7 cellular contexts compared by ENCODE assay signal in genomic region chr15:41543521-41543870, GRCh38. TPM values are rescaled to one million over a fixed set of nuclear protein-coding genes. Genes with fewer than 3 reads are reported as not detected.
DNase-seq lines count a peak whose midpoint lies in the region; ATAC-seq and TF ChIP-seq lines count a peak whose summit lies in the region.

No MANE protein-coding gene starts in this region.

- H3K4me1 ChIP-seq in iPS-18a (ENCODE audit: control insufficient read depth, low read depth, low read length) (no peaks in the 10 kb centered on the region), stomach (peaks cover 10 to 23% (median 17%) of the 10 kb centered on the region in 4 donors)

- H3K4me3 ChIP-seq in HL-60 (replicated peaks; ENCODE audit: insufficient read depth, low read length): peak overlapping the region; percentile 99
- peak overlapping the region; percentile 90 for H3K4me3 ChIP-seq in iPS-18a (ENCODE audit: low read length)
- peak overlapping the region; percentile 80 to 95 (median 88) for H3K4me3 ChIP-seq in stomach

- no peak for DNase-seq in HL-60 (ENCODE audit: low read depth in 1 of 2, low spot score in 1 of 2)
- no peak for DNase-seq in activated T-helper 2 cell treated with anti-CD3 and anti-CD28 coated beads, Interferon-gamma antibody, Interleukin-2, Interleukin-4, amounts not matched to agents 10 μg/mL and 5 μg/mL and 100 μg/mL, durations not matched to agents 14 hours and 24 hours and 36 hours (ENCODE audit: low spot score)
- DNase-seq in stomach: no peak
- no peak for DNase-seq in NCI-H345 (lab: John Stamatoyannopoulos, UW)

- TF ChIP-seq EP300 in stomach (IDR thresholded peaks at IDR 0.05): no peak

- peak overlapping the region; percentile 97 for H3K4me3 Mint-ChIP-seq in activated T-helper 2 cell treated with anti-CD3 and anti-CD28 coated beads, Interferon-gamma antibody, Interleukin-2, Interleukin-4, amounts not matched to agents 10 μg/mL and 5 μg/mL and 100 μg/mL, durations not matched to agents 14 hours and 24 hours and 36 hours (ENCODE audit: low read depth)

- no peaks in the 10 kb centered on the region for H3K27me3 Mint-ChIP-seq in activated T-helper 2 cell treated with anti-CD3 and anti-CD28 coated beads, Interferon-gamma antibody, Interleukin-2, Interleukin-4, amounts not matched to agents 10 μg/mL and 5 μg/mL and 100 μg/mL, durations not matched to agents 14 hours and 24 hours and 36 hours (ENCODE audit: low read depth)

- H3K27ac ChIP-seq in HL-60 (replicated peaks) (peak overlapping the region; percentile 68), iPS-18a (ENCODE audit: low read length) (peak overlapping the region; percentile 76), stomach (peak overlapping the region; percentile 72 to 88 (median 78))

- H3K4me1 Mint-ChIP-seq in activated T-helper 2 cell treated with anti-CD3 and anti-CD28 coated beads, Interferon-gamma antibody, Interleukin-2, Interleukin-4, amounts not matched to agents 10 μg/mL and 5 μg/mL and 100 μg/mL, durations not matched to agents 14 hours and 24 hours and 36 hours (ENCODE audit: low read depth): peaks cover 16% of the 10 kb centered on the region

- H3K9me3 Mint-ChIP-seq in activated T-helper 2 cell treated with anti-CD3 and anti-CD28 coated beads, Interferon-gamma antibody, Interleukin-2, Interleukin-4, amounts not matched to agents 10 μg/mL and 5 μg/mL and 100 μg/mL, durations not matched to agents 14 hours and 24 hours and 36 hours: no peaks in the 10 kb centered on the region

- H3K27ac Mint-ChIP-seq in activated T-helper 2 cell treated with anti-CD3 and anti-CD28 coated beads, Interferon-gamma antibody, Interleukin-2, Interleukin-4, amounts not matched to agents 10 μg/mL and 5 μg/mL and 100 μg/mL, durations not matched to agents 14 hours and 24 hours and 36 hours: peak overlapping the region; percentile 85

- H3K36me3 ChIP-seq in iPS-18a (ENCODE audit: control insufficient read depth, low read depth, low read length) (no peaks in the 10 kb centered on the region), stomach (no peaks in the 10 kb centered on the region)

- intact Hi-C loops in activated T-helper 2 cell treated with anti-CD3 and anti-CD28 coated beads, Interferon-gamma antibody, Interleukin-2, Interleukin-4, amounts not matched to agents 10 μg/mL and 5 μg/mL and 100 μg/mL, durations not matched to agents 14 hours and 24 hours and 36 hours (cut with micrococcal nuclease): no loop called here
- intact Hi-C loops in stomach (cut with DNase I; ENCODE audit: low total_unique reads): no loop called here

- no peaks in the 10 kb centered on the region for H3K27me3 ChIP-seq in HL-60 (ENCODE audit: insufficient read depth, poor library complexity, severe bottlenecking)
- H3K27me3 ChIP-seq in iPS-18a (ENCODE audit: control insufficient read depth, insufficient read depth, low read length): no peaks in the 10 kb centered on the region
- H3K27me3 ChIP-seq in stomach: no peaks in the 10 kb centered on the region

- WGBS in stomach, 5 donors: 2 to 6% (median 3%) methylated on average over 8 of the region's 8 CpGs

- H3K9ac ChIP-seq in iPS-18a (ENCODE audit: low read length): peak overlapping the region; percentile 91

- no peaks in the 10 kb centered on the region for H3K9me3 ChIP-seq in iPS-18a (ENCODE audit: control insufficient read depth, low read depth, low read length)
- H3K9me3 ChIP-seq in stomach: no peaks in the 10 kb centered on the region

- TF ChIP-seq POLR2A in stomach (IDR thresholded peaks at IDR 0.05): no peak

- TF ChIP-seq CTCF in HL-60 (IDR thresholded peaks at IDR 0.05; ENCODE audit: insufficient read depth, low read length): no peak
- TF ChIP-seq CTCF in stomach (IDR thresholded peaks at IDR 0.05): no peak

- H3K36me3 Mint-ChIP-seq in activated T-helper 2 cell treated with anti-CD3 and anti-CD28 coated beads, Interferon-gamma antibody, Interleukin-2, Interleukin-4, amounts not matched to agents 10 μg/mL and 5 μg/mL and 100 μg/mL, durations not matched to agents 14 hours and 24 hours and 36 hours (ENCODE audit: low read depth): peaks cover 2% of the 10 kb centered on the region

- no peak for ATAC-seq in GM21576 (IDR thresholded peaks at IDR 0.05; ENCODE audit: unreplicated experiment)
- no peak for ATAC-seq in HG02763 (IDR thresholded peaks at IDR 0.05; ENCODE audit: unreplicated experiment)

RNA-seq across cellular contexts. Expression of gene RPAP1, which starts 0.6 kb away (rescaled TPM):
- total RNA-seq in activated T-helper 2 cell treated with anti-CD3 and anti-CD28 coated beads, Interferon-gamma antibody, Interleukin-2, Interleukin-4, amounts not matched to agents 10 μg/mL and 5 μg/mL and 100 μg/mL, durations not matched to agents 14 hours and 24 hours and 36 hours: 60.1 and 66.6 TPM in 2 replicates
- total RNA-seq in stomach: 10 to 100 TPM in 3 of 5 donors, 1 to 10 TPM in 2; 1.8 to 17.4 (median 14.8) TPM
- 10 to 100 TPM in 1 of 3 donors, 1 to 10 TPM in 2; 6.0 to 10.6 (median 8.5) TPM for polyA plus RNA-seq in stomach

RNA-seq across cellular contexts. Expression of gene TYRO3, which starts 15.5 kb away (rescaled TPM):
- total RNA-seq in activated T-helper 2 cell treated with anti-CD3 and anti-CD28 coated beads, Interferon-gamma antibody, Interleukin-2, Interleukin-4, amounts not matched to agents 10 μg/mL and 5 μg/mL and 100 μg/mL, durations not matched to agents 14 hours and 24 hours and 36 hours: 4.0 and 6.8 TPM in 2 replicates
- 10 to 100 TPM in 3 of 5 donors, 1 to 10 TPM in 1, under 1 TPM in 1; 0.89 to 16.9 (median 10.5) TPM for total RNA-seq in stomach
- 1 to 10 TPM; 3.6 to 6.6 (median 6.6) TPM for polyA plus RNA-seq in stomach

RNA-seq across cellular contexts. Expression of gene LTK, which starts 29.9 kb away (rescaled TPM):
- 0.18 and 0.25 TPM in 2 replicates for total RNA-seq in activated T-helper 2 cell treated with anti-CD3 and anti-CD28 coated beads, Interferon-gamma antibody, Interleukin-2, Interleukin-4, amounts not matched to agents 10 μg/mL and 5 μg/mL and 100 μg/mL, durations not matched to agents 14 hours and 24 hours and 36 hours
- 10 to 100 TPM in 2 of 5 donors, 1 to 10 TPM in 3; 4.9 to 25.2 (median 9.7) TPM for total RNA-seq in stomach
- 1 to 10 TPM; 1.2 to 3.5 (median 1.7) TPM for polyA plus RNA-seq in stomach

RNA-seq across cellular contexts. Expression of gene ITPKA, which starts 49.8 kb away (rescaled TPM):
- 4.7 and 5.7 TPM in 2 replicates for total RNA-seq in activated T-helper 2 cell treated with anti-CD3 and anti-CD28 coated beads, Interferon-gamma antibody, Interleukin-2, Interleukin-4, amounts not matched to agents 10 μg/mL and 5 μg/mL and 100 μg/mL, durations not matched to agents 14 hours and 24 hours and 36 hours
- total RNA-seq in stomach: 100 to 1,000 TPM in 1 of 5 donors, 10 to 100 TPM in 3, 1 to 10 TPM in 1; 3.6 to 308 (median 30.9) TPM
- polyA plus RNA-seq in stomach: 10 to 100 TPM in 1 of 3 donors, 1 to 10 TPM in 2; 3.0 to 35.7 (median 6.8) TPM
